8 cellular contexts compared by ENCODE assay signal in genomic region chr10:63268139-63268797, GRCh38.
DNase-seq lines count a peak whose midpoint lies in the region; ATAC-seq, FAIRE-seq and TF ChIP-seq lines count a peak whose summit lies in the region.

No MANE protein-coding gene starts in this region.

- peak; percentile 33 for FAIRE-seq in small intestine (lab: Jason Lieb, UNC)

- H3K27me3 ChIP-seq in HUES48 (ENCODE audit: control insufficient read depth, insufficient read depth, low read length) (no peaks in the 10 kb centered on the region), iPS-18a (ENCODE audit: control insufficient read depth, insufficient read depth, low read length) (no peaks in the 10 kb centered on the region), small intestine (ENCODE audit: control insufficient read depth in 2 of 2, insufficient read depth in 2 of 2, low read length in 2 of 2) (no peaks in the 10 kb centered on the region)

- no peaks in the 10 kb centered on the region for H3K9me3 Mint-ChIP-seq in activated naive CD8-positive, alpha-beta T cell (ENCODE audit: low read depth)

- H3K36me3 Mint-ChIP-seq in activated naive CD8-positive, alpha-beta T cell, result peaks cover 2% of the 10 kb centered on the region

- ATAC-seq in HG03097 (IDR thresholded peaks at IDR 0.05; ENCODE audit: low FRiP score, unreplicated experiment) (no peak), HG02938 (IDR thresholded peaks at IDR 0.05; ENCODE audit: unreplicated experiment) (no peak)

- H3K9ac ChIP-seq in HUES48 (ENCODE audit: low read depth, low read length) (peak overlapping the region; percentile 100), iPS-18a (ENCODE audit: low read length) (peak overlapping the region; percentile 98)

- H3K4me3 ChIP-seq in HUES48 (ENCODE audit: low read depth, low read length), result peak overlapping the region; percentile 93
- peak overlapping the region; percentile 95 for H3K4me3 ChIP-seq in iPS-18a (ENCODE audit: low read length)
- H3K4me3 ChIP-seq in small intestine (ENCODE audit: low read depth in 1 of 2, low read length in 2 of 2), result peak overlapping the region; percentile 77

- 0 to 1% (median 0%) methylated on average over 3 of the region's 3 CpGs for WGBS in small intestine, 3 donors

- H3K4me1 Mint-ChIP-seq in activated naive CD8-positive, alpha-beta T cell (ENCODE audit: low read depth), result peaks cover 22% of the 10 kb centered on the region

- H3K4me1 ChIP-seq in HUES48 (ENCODE audit: control insufficient read depth, insufficient read depth, low read length), result peaks cover 14% of the 10 kb centered on the region; the same call in 1 of the 2 replicates
- H3K4me1 ChIP-seq in iPS-18a (ENCODE audit: control insufficient read depth, low read depth, low read length), result peaks cover 3% of the 10 kb centered on the region
- no peaks in the 10 kb centered on the region for H3K4me1 ChIP-seq in small intestine (ENCODE audit: control insufficient read depth in 2 of 2, insufficient read depth in 1 of 2, low read depth in 1 of 2, low read length in 1 of 2)

- H3K27me3 Mint-ChIP-seq in activated naive CD8-positive, alpha-beta T cell, result no peaks in the 10 kb centered on the region

- peak overlapping the region; percentile 85 for H3K27ac ChIP-seq in C4-2B
- H3K27ac ChIP-seq in HUES48 (ENCODE audit: low read depth, low read length), result peak overlapping the region; percentile 98
- peak overlapping the region; percentile 90 for H3K27ac ChIP-seq in iPS-18a (ENCODE audit: low read length)
- peak overlapping the region; percentile 91 to 99 for H3K27ac ChIP-seq in small intestine (ENCODE audit: low read depth in 1 of 2, low read length in 1 of 2)

- H3K27ac Mint-ChIP-seq in activated naive CD8-positive, alpha-beta T cell, result peak overlapping the region; percentile 98

- H3K9me3 ChIP-seq in HUES48 (ENCODE audit: control insufficient read depth, insufficient read depth, low read length) (no peaks in the 10 kb centered on the region), iPS-18a (ENCODE audit: control insufficient read depth, low read depth, low read length) (no peaks in the 10 kb centered on the region), small intestine (ENCODE audit: control insufficient read depth, low read depth) (no peaks in the 10 kb centered on the region)

- TF ChIP-seq CTCF in C4-2B (conservative IDR thresholded peaks at IDR 0.05), result no peak

- DNase-seq in small intestine, result no peak
- DNase-seq in middle frontal gyrus (ENCODE audit: extremely low spot score, low spot score), result no peak

- peaks cover 11% of the 10 kb centered on the region for H3K36me3 ChIP-seq in HUES48 (ENCODE audit: control insufficient read depth, insufficient read depth, low read length)
- peaks cover 4% of the 10 kb centered on the region for H3K36me3 ChIP-seq in iPS-18a (ENCODE audit: control insufficient read depth, low read depth, low read length)
- H3K36me3 ChIP-seq in small intestine (ENCODE audit: control insufficient read depth in 2 of 2, insufficient read depth in 2 of 2, low read length in 2 of 2), result no peaks in the 10 kb centered on the region

- H3K4me3 Mint-ChIP-seq in activated naive CD8-positive, alpha-beta T cell, result peak overlapping the region; percentile 98
